ENCODE assay signal across 7 cellular contexts in the genomic region with DNA sequence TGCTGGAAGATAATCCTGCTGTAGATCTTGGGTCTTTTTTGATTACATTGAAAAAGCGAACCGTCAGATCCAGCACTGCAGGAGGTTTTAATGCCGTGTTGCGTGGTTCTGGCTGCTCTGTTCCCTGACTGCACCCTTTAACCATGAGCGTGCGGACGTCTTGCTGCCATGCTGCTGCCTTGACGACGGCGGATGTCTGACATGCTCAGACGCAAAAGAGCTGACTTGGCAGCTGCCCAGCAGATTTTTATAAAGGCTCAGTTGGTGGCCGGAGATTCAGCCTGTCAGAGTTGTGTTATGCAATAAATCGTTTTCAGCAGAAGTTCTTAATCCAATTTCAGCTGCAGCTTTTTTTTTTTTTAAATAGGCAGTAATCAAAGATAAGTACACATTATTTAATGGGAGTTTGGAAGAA.
DNase-seq lines count a peak whose midpoint lies in the region; ATAC-seq and TF ChIP-seq lines count a peak whose summit lies in the region.

No MANE protein-coding gene starts in this region.

- no peak for TF ChIP-seq CTCF in epithelial cell of esophagus (IDR thresholded peaks at IDR 0.05; ENCODE audit: insufficient read depth, low read depth, low read length, missing control alignments)
- no peak for TF ChIP-seq CTCF in mucosa of descending colon (IDR thresholded peaks at IDR 0.05)

- peak; percentile 83 for ATAC-seq in mucosa of descending colon

- intact Hi-C loops in mucosa of descending colon (cut with DNase I, micrococcal nuclease): no loop called here

- peaks cover 22% of the 10 kb centered on the region for H3K4me1 ChIP-seq in mucosa of descending colon (ENCODE audit: low read depth)

- H3K36me3 ChIP-seq in mucosa of descending colon (ENCODE audit: low read depth): no peaks in the 10 kb centered on the region

- DNase-seq in H4 (ENCODE audit: low spot score) (peak; percentile 43), NCI-H345 treated with DMSO at 0.1 percent for 48 hours (lab: John Stamatoyannopoulos, UW; ENCODE audit: unreplicated experiment) (peak; percentile 37), epithelial cell of esophagus (ENCODE audit: low read depth) (peak; percentile 92), mucosa of descending colon (peak; percentile 70 to 85 (median 79)), stromal cell of bone marrow (ENCODE audit: low read depth) (peak; percentile 64), amniotic stem cell (lab: John Stamatoyannopoulos, UW) (no peak)
- peak; percentile 25 to 39 for DNase-seq in activated CD4-positive, alpha-beta T cell treated with anti-CD3 and anti-CD28 coated beads, Interleukin-2, amount 50 U/mL, for 48 hours

- H3K4me3 ChIP-seq in epithelial cell of esophagus (ENCODE audit: low read length) (no peak overlapping the region), mucosa of descending colon (no peak overlapping the region)

- no peaks in the 10 kb centered on the region for H3K9me3 ChIP-seq in mucosa of descending colon
